ENCODE assay signal across 26 cellular contexts in genomic region chr5:646396-647201, GRCh38. TPM values are rescaled to one million over a fixed set of nuclear protein-coding genes. Genes with fewer than 3 reads are reported as not detected.
A peak's percentile ranks its signal among the peaks of the same experiment; 100 is the strongest.
DNase-seq lines count a peak whose midpoint lies in the region; ATAC-seq, FAIRE-seq and TF ChIP-seq lines count a peak whose summit lies in the region.
"Had no signal": no experiment of that assay in that cellular context is flagged by ENCODE, and none has a peak within 500 bp of the region (broad histone marks: within the 10 kb centered on the region; RNA-seq: fewer than 3 reads in every experiment).

No MANE protein-coding gene starts in this region.

- intact Hi-C loops in kidney (cut with DNase I), result no loop called here
- intact Hi-C loops in ovary (cut with DNase I), result no loop called here
- intact Hi-C loops in upper lobe of right lung (cut with DNase I), result no loop called here

- H3K36me3 ChIP-seq in kidney (ENCODE audit: control insufficient read depth in 1 of 2, insufficient read depth in 2 of 2, low read length in 2 of 2) (peaks cover 2 to 6% of the 10 kb centered on the region in 2 donors), ovary (no peaks in the 10 kb centered on the region), upper lobe of right lung (peaks cover 4% of the 10 kb centered on the region)

- no peaks in the 10 kb centered on the region for H3K9me3 ChIP-seq in kidney (ENCODE audit: control insufficient read depth in 1 of 2, low read length in 2 of 2)
- H3K9me3 ChIP-seq in ovary, result no peaks in the 10 kb centered on the region
- H3K9me3 ChIP-seq in upper lobe of right lung, result no peaks in the 10 kb centered on the region
- H3K9me3 ChIP-seq: BE2C had no signal

- H3K4me1 ChIP-seq in kidney (ENCODE audit: control insufficient read depth in 1 of 2, insufficient read depth in 1 of 2, low read depth in 1 of 2, low read length in 2 of 2) (no peaks in the 10 kb centered on the region), ovary (ENCODE audit: insufficient read depth) (peaks cover 4% of the 10 kb centered on the region), upper lobe of right lung (no peaks in the 10 kb centered on the region)
- H3K4me1 ChIP-seq: BE2C had no signal

- H3K36me3 Mint-ChIP-seq in activated T-cell treated with anti-CD3 and anti-CD28 coated beads, Interleukin-2, amount 50 U/mL, for 24 hours (ENCODE audit: low read depth), result peaks cover 42% of the 10 kb centered on the region
- H3K36me3 Mint-ChIP-seq in progenitor cell of endocrine pancreas (ENCODE audit: insufficient read depth), result peaks cover 7% of the 10 kb centered on the region
- H3K36me3 Mint-ChIP-seq in stimulated activated naive B cell treated with anti-CD40 and anti-IgM and Interleukin-4, amounts not matched to agents 10 μg/mL and 1 μg/mL and 100 μg/mL, for 72 hours, result peaks cover 37 to 41% of the 10 kb centered on the region in 2 donors

- H3K27me3 Mint-ChIP-seq in activated T-cell treated with anti-CD3 and anti-CD28 coated beads, Interleukin-2, amount 50 U/mL, for 24 hours, result no peaks in the 10 kb centered on the region
- H3K27me3 Mint-ChIP-seq in progenitor cell of endocrine pancreas, result no peaks in the 10 kb centered on the region
- H3K27me3 Mint-ChIP-seq in stimulated activated naive B cell treated with anti-CD40 and anti-IgM and Interleukin-4, amounts not matched to agents 10 μg/mL and 1 μg/mL and 100 μg/mL, for 72 hours, result no peaks in the 10 kb centered on the region
- H3K27me3 Mint-ChIP-seq: CD8-positive, alpha-beta memory T cell had no signal

- H3K4me3 ChIP-seq in kidney (ENCODE audit: low read length in 2 of 2), result no peak overlapping the region
- H3K4me3 ChIP-seq in ovary, result no peak overlapping the region
- no peak overlapping the region for H3K4me3 ChIP-seq in upper lobe of right lung

- TF ChIP-seq POLR2A in ovary (IDR thresholded peaks at IDR 0.05), result no peak

- no peak for FAIRE-seq in kidney (lab: Jason Lieb, UNC)
- FAIRE-seq: GM12892, RCC 7860 had no signal

- no peak for TF ChIP-seq EP300 in ovary (IDR thresholded peaks at IDR 0.05)

- no peaks in the 10 kb centered on the region for H3K9me3 Mint-ChIP-seq in activated T-cell treated with anti-CD3 and anti-CD28 coated beads, Interleukin-2, amount 50 U/mL, for 24 hours
- H3K9me3 Mint-ChIP-seq in progenitor cell of endocrine pancreas (ENCODE audit: low read depth), result no peaks in the 10 kb centered on the region
- H3K9me3 Mint-ChIP-seq in stimulated activated naive B cell treated with anti-CD40 and anti-IgM and Interleukin-4, amounts not matched to agents 10 μg/mL and 1 μg/mL and 100 μg/mL, for 72 hours, result no peaks in the 10 kb centered on the region
- H3K9me3 Mint-ChIP-seq: CD8-positive, alpha-beta memory T cell had no signal

- H3K9ac ChIP-seq in kidney (ENCODE audit: low read length in 2 of 2), result no peak overlapping the region

- ATAC-seq in upper lobe of right lung, result no peak
- ATAC-seq in stimulated activated naive B cell treated with anti-CD40 and anti-IgM and Interleukin-4, amounts not matched to agents 10 μg/mL and 1 μg/mL and 100 μg/mL, for 72 hours (replicated peaks), result no peak

- 78 to 82% (median 78%) methylated on average over 14 to 18 of the region's 18 CpGs for WGBS in ovary, 3 donors

- H3K4me3 Mint-ChIP-seq in activated T-cell treated with anti-CD3 and anti-CD28 coated beads, Interleukin-2, amount 50 U/mL, for 24 hours, result no peak overlapping the region
- H3K4me3 Mint-ChIP-seq in progenitor cell of endocrine pancreas (ENCODE audit: low read depth), result no peak overlapping the region
- no peak overlapping the region for H3K4me3 Mint-ChIP-seq in stimulated activated naive B cell treated with anti-CD40 and anti-IgM and Interleukin-4, amounts not matched to agents 10 μg/mL and 1 μg/mL and 100 μg/mL, for 72 hours
- H3K4me3 Mint-ChIP-seq: CD14-positive monocyte; CD8-positive, alpha-beta memory T cell had no signal

- no peaks in the 10 kb centered on the region for H3K4me1 Mint-ChIP-seq in activated T-cell treated with anti-CD3 and anti-CD28 coated beads, Interleukin-2, amount 50 U/mL, for 24 hours (ENCODE audit: low read depth)
- no peaks in the 10 kb centered on the region for H3K4me1 Mint-ChIP-seq in progenitor cell of endocrine pancreas (ENCODE audit: low read depth)
- peaks cover 16 to 21% of the 10 kb centered on the region in 2 donors for H3K4me1 Mint-ChIP-seq in stimulated activated naive B cell treated with anti-CD40 and anti-IgM and Interleukin-4, amounts not matched to agents 10 μg/mL and 1 μg/mL and 100 μg/mL, for 72 hours
- H3K4me1 Mint-ChIP-seq: CD14-positive monocyte; CD8-positive, alpha-beta memory T cell had no signal

- no peak for TF ChIP-seq CTCF in kidney (IDR thresholded peaks at IDR 0.05; ENCODE audit: borderline replicate concordance, extremely low read depth, insufficient read depth)
- no peak for TF ChIP-seq CTCF in ovary (IDR thresholded peaks at IDR 0.05)
- no peak for TF ChIP-seq CTCF in upper lobe of right lung (IDR thresholded peaks at IDR 0.05)
- TF ChIP-seq CTCF in progenitor cell of endocrine pancreas (IDR thresholded peaks at IDR 0.05; ENCODE audit: unreplicated experiment), result no peak

- peak; percentile 23 for DNase-seq in activated T-cell treated with anti-CD3 and anti-CD28 coated beads, Interleukin-2, amount 50 U/mL, for 24 hours
- DNase-seq in activated T-cell treated with anti-CD3 and anti-CD28 coated beads, Interleukin-2, amount 50 U/mL, for 48 hours, result no peak
- DNase-seq in kidney, result peak; percentile 54
- DNase-seq in ovary, result peak; percentile 76 to 90 (median 81)
- DNase-seq in upper lobe of right lung, result peak; percentile 50
- DNase-seq in NCI-H524 treated with DMSO at 0.1 percent for 48 hours (lab: John Stamatoyannopoulos, UW), result no peak
- DNase-seq in progenitor cell of endocrine pancreas (ENCODE audit: low spot score, unreplicated experiment), result no peak
- no peak for DNase-seq in stimulated activated naive B cell treated with anti-CD40 and anti-IgM and Interleukin-4, amounts not matched to agents 10 μg/mL and 1 μg/mL and 100 μg/mL, for 72 hours
- DNase-seq: BE2C; Calu3; CD8-positive, alpha-beta memory T cell; DMS79 treated with DMSO at 0.1 percent for 48 hours; GF-D8; Kasumi-1; NCI-H1092 treated with DMSO at 0.1 percent for 48 hours; NCI-H1436; NCI-H187 treated with DMSO at 0.1 percent for 48 hours; NCI-H2171 treated with DMSO at 0.1 percent for 48 hours; NCI-H345; NCI-H510A treated with DMSO at 0.1 percent for 48 hours; NCI-H748 treated with DMSO at 0.1 percent for 48 hours; SIG-M5 had no signal

- H3K27ac ChIP-seq in kidney (ENCODE audit: low read depth in 2 of 2, low read length in 2 of 2) (no peak overlapping the region), ovary (no peak overlapping the region), upper lobe of right lung (no peak overlapping the region)
- H3K27ac ChIP-seq: 22Rv1 had no signal

- H3K27me3 ChIP-seq in ovary (no peaks in the 10 kb centered on the region), upper lobe of right lung (no peaks in the 10 kb centered on the region)
- H3K27me3 ChIP-seq: BE2C had no signal

- H3K27ac Mint-ChIP-seq in activated T-cell treated with anti-CD3 and anti-CD28 coated beads, Interleukin-2, amount 50 U/mL, for 24 hours, result no peak overlapping the region
- H3K27ac Mint-ChIP-seq in progenitor cell of endocrine pancreas, result no peak overlapping the region
- no peak overlapping the region for H3K27ac Mint-ChIP-seq in stimulated activated naive B cell treated with anti-CD40 and anti-IgM and Interleukin-4, amounts not matched to agents 10 μg/mL and 1 μg/mL and 100 μg/mL, for 72 hours
- H3K27ac Mint-ChIP-seq: CD14-positive monocyte had no signal

RNA-seq across cellular contexts. Expression of gene CEP72, which starts 34.5 kb away (rescaled TPM):
- total RNA-seq in kidney, result 7.8 TPM
- polyA plus RNA-seq in kidney (ENCODE audit: insufficient read depth, low read depth, low replicate concordance), result 1.1 TPM
- 10 to 100 TPM in 2 of 7 donors, 1 to 10 TPM in 5; 4.0 to 11.2 (median 7.8) TPM for total RNA-seq in ovary
- polyA plus RNA-seq in ovary, result 1 to 10 TPM; 1.6 to 4.9 TPM
- 13.2 TPM for total RNA-seq in upper lobe of right lung
- 24.8 and 26.9 TPM in 2 replicates for total RNA-seq in progenitor cell of endocrine pancreas

RNA-seq across cellular contexts. Expression of gene TPPP, which starts 46.6 kb away (rescaled TPM):
- 6.9 TPM for total RNA-seq in kidney
- polyA plus RNA-seq in kidney (ENCODE audit: insufficient read depth, low read depth, low replicate concordance), result 5.8 TPM
- total RNA-seq in ovary, result 1 to 10 TPM; 1.1 to 8.8 (median 2.3) TPM
- polyA plus RNA-seq in ovary, result 1 to 10 TPM; 2.1 to 2.5 TPM
- total RNA-seq in upper lobe of right lung, result 16.1 TPM
- total RNA-seq in progenitor cell of endocrine pancreas, result 2.6 and 2.9 TPM in 2 replicates

Comparison
In these comparisons a context has a peak if more than half of its experiments do, and no peak if none do; other contexts are left out.
1. DNase-seq: peak in activated T-cell treated with anti-CD3 and anti-CD28 coated beads, Interleukin-2, amount 50 U/mL, for 24 hours (single experiment), kidney (single experiment), ovary (5 of 5) and upper lobe of right lung (single experiment); none in activated T-cell treated with anti-CD3 and anti-CD28 coated beads, Interleukin-2, amount 50 U/mL, for 48 hours (0 of 2), NCI-H524 treated with DMSO at 0.1 percent for 48 hours (single experiment), progenitor cell of endocrine pancreas (single experiment) and stimulated activated naive B cell treated with anti-CD40 and anti-IgM and Interleukin-4, amounts not matched to agents 10 μg/mL and 1 μg/mL and 100 μg/mL, for 72 hours (single experiment).